ENCODE assay signal across 13 cellular contexts in genomic region chrX:97639526-97639925, GRCh38.
DNase-seq lines count a peak whose midpoint lies in the region; ATAC-seq, FAIRE-seq and TF ChIP-seq lines count a peak whose summit lies in the region.
"Had no signal": no experiment of that assay in that cellular context is flagged by ENCODE, and none has a peak within 500 bp of the region (broad histone marks: within the 10 kb centered on the region; RNA-seq: fewer than 3 reads in every experiment).

No MANE protein-coding gene starts in this region.

- peak overlapping the region; percentile 4 for H3K27ac ChIP-seq in ectodermal cell (ENCODE audit: insufficient read depth, low read depth, low read length, poor library complexity, severe bottlenecking)
- H3K27ac ChIP-seq: heart left ventricle, sigmoid colon, SJCRH30 had no signal

- intact Hi-C loops in left ventricle myocardium superior (cut with micrococcal nuclease) (no loop called here), Right ventricle myocardium inferior (cut with DNase I) (no loop called here)

- 0 to 1% methylated on average over 5 of the region's 5 CpGs for WGBS in ectodermal cell, 2 experiments

- peaks cover 9% of the 10 kb centered on the region for H3K4me1 ChIP-seq in ectodermal cell (ENCODE audit: control insufficient read depth, insufficient read depth, low read length)
- H3K4me1 ChIP-seq: heart left ventricle, sigmoid colon, SJCRH30 had no signal

- peak; percentile 78 for ATAC-seq in GM21390 (IDR thresholded peaks at IDR 0.05; ENCODE audit: unreplicated experiment)
- no peak for ATAC-seq in left ventricle myocardium superior
- ATAC-seq in Right ventricle myocardium inferior: no peak
- ATAC-seq: heart left ventricle had no signal

- DNase-seq in GM12891 (ENCODE audit: insufficient read length, low spot score) (no peak), NCI-H1436 (lab: John Stamatoyannopoulos, UW) (peak; percentile 28), left ventricle myocardium superior (no peak), Right ventricle myocardium inferior (ENCODE audit: missing footprints) (no peak), DMS114 treated with DMSO at 0.1 percent for 48 hours (lab: John Stamatoyannopoulos, UW; ENCODE audit: unreplicated experiment) (no peak), OCI-M2 (lab: John Stamatoyannopoulos, UW; ENCODE audit: unreplicated experiment) (no peak)
- DNase-seq: effector memory CD4-positive, alpha-beta T cell; heart left ventricle; NCI-H2029; sigmoid colon had no signal

- H3K9me3 ChIP-seq in ectodermal cell (ENCODE audit: control insufficient read depth, low read length): no peaks in the 10 kb centered on the region
- H3K9me3 ChIP-seq: sigmoid colon, SJCRH30 had no signal

- H3K36me3 ChIP-seq in ectodermal cell (ENCODE audit: control insufficient read depth, insufficient read depth, low read length): no peaks in the 10 kb centered on the region
- H3K36me3 ChIP-seq: heart left ventricle, sigmoid colon, SJCRH30 had no signal

- peak; percentile 82 for FAIRE-seq in GM12891 (lab: Jason Lieb, UNC)

- no peak for TF ChIP-seq POLR2A in GM12891 (IDR thresholded peaks at IDR 0.05; ENCODE audit: low read depth, low read length)

- no peaks in the 10 kb centered on the region for H3K27me3 ChIP-seq in ectodermal cell (ENCODE audit: control insufficient read depth, insufficient read depth, low read length, poor library complexity, severe bottlenecking)
- H3K27me3 ChIP-seq: sigmoid colon, SJCRH30 had no signal

- H3K4me3 ChIP-seq in ectodermal cell (ENCODE audit: insufficient read depth, low read depth, low read length): no peak overlapping the region
- H3K4me3 ChIP-seq: heart left ventricle, sigmoid colon, SJCRH30 had no signal

TF ChIP-seq in GM12891, 5 proteins besides CTCF, POLR2A, EP300 and RAD21:
- TF ChIP-seq TAF1 (IDR thresholded peaks at IDR 0.05; ENCODE audit: low read depth, low read length): no peak
- TF ChIP-seq SPI1 (IDR thresholded peaks at IDR 0.05; ENCODE audit: low read depth, low read length): 0 out of 2 replicates have a peak, but pooled peaks have one; percentile 12
- TF ChIP-seq PAX5 (IDR thresholded peaks at IDR 0.05; ENCODE audit: insufficient read depth, low read length, severe bottlenecking): no peak
